Comparison of ENCODE assay signal across 8 cellular contexts in the genomic region with DNA sequence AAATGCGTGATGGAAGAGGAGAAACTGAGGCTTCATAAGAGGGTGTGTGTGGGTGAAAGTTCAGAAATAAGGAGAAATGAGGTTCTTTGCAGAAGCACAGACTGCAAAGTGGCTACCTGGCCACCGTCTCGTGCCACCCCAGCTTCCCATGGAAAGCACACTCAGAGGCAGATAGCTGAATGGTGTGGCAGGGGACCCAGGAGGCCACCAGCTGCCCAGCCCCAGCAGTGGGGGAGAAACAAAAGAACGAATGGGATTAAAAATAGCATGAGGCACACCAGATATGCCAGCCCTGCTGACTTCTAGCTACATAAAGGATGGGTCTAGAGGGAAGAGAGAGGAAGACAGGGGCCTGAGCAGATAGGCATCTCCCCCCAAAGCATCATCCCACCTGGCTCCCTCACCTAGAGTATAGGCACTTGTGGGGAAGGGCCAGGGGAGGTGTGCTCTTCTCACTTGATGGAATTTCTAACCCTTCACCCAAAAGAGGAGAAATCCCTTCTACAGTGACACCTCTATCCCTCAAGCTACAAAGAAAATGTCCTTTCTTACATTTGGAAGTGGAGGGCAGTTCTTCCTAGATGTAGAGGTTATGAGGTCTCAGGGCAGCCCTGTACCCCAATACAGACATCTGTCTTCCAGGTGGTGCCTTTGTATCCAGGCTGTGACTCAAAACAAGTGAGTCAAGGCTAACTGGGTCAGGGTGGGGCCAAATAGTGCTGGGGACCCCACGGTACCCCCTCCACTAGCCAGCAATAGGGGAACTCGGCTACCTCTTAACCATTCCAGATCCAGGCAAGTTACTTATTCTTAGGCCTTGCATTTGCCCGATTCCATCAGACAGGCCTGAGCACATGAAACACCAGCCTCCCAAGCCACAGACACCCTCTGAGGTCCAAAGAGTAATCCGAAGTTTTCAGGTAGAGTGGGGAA. TPM values are rescaled to one million over a fixed set of nuclear protein-coding genes. Genes with fewer than 3 reads are reported as not detected.
DNase-seq lines count a peak whose midpoint lies in the region; ATAC-seq and TF ChIP-seq lines count a peak whose summit lies in the region.

No MANE protein-coding gene starts in this region.

- intact Hi-C loops in uterus (cut with DNase I; ENCODE audit: low total_unique reads): no loop called here

- H3K4me3 ChIP-seq in lung: peak overlapping the region; percentile 16
- H3K4me3 ChIP-seq in uterus: peak overlapping the region; percentile 97 to 98

- H3K36me3 ChIP-seq in lung (ENCODE audit: control insufficient read depth in 2 of 2, insufficient read depth in 2 of 2, low read length in 2 of 2) (peaks cover 4 to 18% of the 10 kb centered on the region in 2 donors), uterus (no peaks in the 10 kb centered on the region)

- ATAC-seq in stimulated activated naive CD8-positive, alpha-beta T cell treated with anti-CD3 and anti-CD28 coated beads, Interleukin-15, Interleukin-2, amounts not matched to agents 100 U/mL and 50 U/mL, for 24 hours: no peak
- ATAC-seq in lung (ENCODE audit: insufficient read depth, low FRiP score) (no peak), HG03565 (IDR thresholded peaks at IDR 0.05; ENCODE audit: unreplicated experiment) (no peak), GM19395 (IDR thresholded peaks at IDR 0.05; ENCODE audit: unreplicated experiment) (no peak)

- no peaks in the 10 kb centered on the region for H3K9me3 ChIP-seq in lung (ENCODE audit: control insufficient read depth in 2 of 2, insufficient read depth in 1 of 2, low read length in 1 of 2)
- no peaks in the 10 kb centered on the region for H3K9me3 ChIP-seq in uterus

- peak overlapping the region; percentile 97 for H3K27ac Mint-ChIP-seq in stimulated activated naive CD8-positive, alpha-beta T cell treated with anti-CD3 and anti-CD28 coated beads, Interleukin-15, Interleukin-2, amounts not matched to agents 100 ng/mL and 50 ng/mL, for 24 hours

- H3K27me3 ChIP-seq in lung (ENCODE audit: control insufficient read depth, insufficient read depth) (no peaks in the 10 kb centered on the region), uterus (no peaks in the 10 kb centered on the region)

- WGBS in lung, 2 donors: 8% methylated on average over 8 of the region's 8 CpGs

- H3K27ac ChIP-seq in lung (ENCODE audit: low read depth in 1 of 2, low read length in 1 of 2) (peak overlapping the region; percentile 92 to 93), uterus (peak overlapping the region; percentile 99 to 100)

- peak overlapping the region; percentile 97 for H3K4me3 Mint-ChIP-seq in stimulated activated naive CD8-positive, alpha-beta T cell treated with anti-CD3 and anti-CD28 coated beads, Interleukin-15, Interleukin-2, amounts not matched to agents 100 ng/mL and 50 ng/mL, for 24 hours

- peaks cover 54% of the 10 kb centered on the region for H3K36me3 Mint-ChIP-seq in stimulated activated naive CD8-positive, alpha-beta T cell treated with anti-CD3 and anti-CD28 coated beads, Interleukin-15, Interleukin-2, amounts not matched to agents 100 ng/mL and 50 ng/mL, for 24 hours (ENCODE audit: low read depth)

- TF ChIP-seq POLR2A in uterus (IDR thresholded peaks at IDR 0.05): no peak

- DNase-seq in stimulated activated naive CD8-positive, alpha-beta T cell treated with anti-CD3 and anti-CD28 coated beads, Interleukin-15, Interleukin-2, amounts not matched to agents 100 U/mL and 50 U/mL, for 24 hours: no peak
- DNase-seq in astrocyte of the hippocampus (ENCODE audit: low read depth, low spot score): peak; percentile 14
- no peak for DNase-seq in lung (ENCODE audit: low spot score)
- no peak for DNase-seq in uterus
- DNase-seq in activated CD4-positive, CD25-positive, alpha-beta regulatory T cell treated with anti-CD3 and anti-CD28 coated beads, Interleukin-2, amount 50 U/mL, for 72 hours: no peak

- TF ChIP-seq CTCF in lung (IDR thresholded peaks at IDR 0.05; ENCODE audit: control extremely low read depth, extremely low read depth): no peak
- TF ChIP-seq CTCF in uterus (IDR thresholded peaks at IDR 0.05): no peak

- peaks cover 63% of the 10 kb centered on the region for H3K4me1 Mint-ChIP-seq in stimulated activated naive CD8-positive, alpha-beta T cell treated with anti-CD3 and anti-CD28 coated beads, Interleukin-15, Interleukin-2, amounts not matched to agents 100 ng/mL and 50 ng/mL, for 24 hours (ENCODE audit: low read depth)

- H3K27me3 Mint-ChIP-seq in stimulated activated naive CD8-positive, alpha-beta T cell treated with anti-CD3 and anti-CD28 coated beads, Interleukin-15, Interleukin-2, amounts not matched to agents 100 ng/mL and 50 ng/mL, for 24 hours: no peaks in the 10 kb centered on the region

- H3K9me3 Mint-ChIP-seq in stimulated activated naive CD8-positive, alpha-beta T cell treated with anti-CD3 and anti-CD28 coated beads, Interleukin-15, Interleukin-2, amounts not matched to agents 100 ng/mL and 50 ng/mL, for 24 hours: no peaks in the 10 kb centered on the region

- H3K4me1 ChIP-seq in lung (ENCODE audit: control insufficient read depth in 2 of 2, insufficient read depth in 2 of 2, low read length in 2 of 2) (peaks cover 9 to 15% of the 10 kb centered on the region in 2 donors), uterus (peaks cover 0 to 7% of the 10 kb centered on the region in 2 donors)

RNA-seq across cellular contexts. Expression of gene HDGF, which starts 3.5 kb away (rescaled TPM):
- total RNA-seq in lung (100 to 1,000 TPM; 184 to 187 TPM), uterus (100 to 1,000 TPM in 2 of 4 donors, 10 to 100 TPM in 2; 41.2 to 150 (median 73.7) TPM)
- 100 to 1,000 TPM; 104 to 226 TPM for polyA plus RNA-seq in lung

RNA-seq across cellular contexts. Expression of gene MRPL24, which starts 7.1 kb away (rescaled TPM):
- total RNA-seq in lung (10 to 100 TPM; 26.7 to 65.4 TPM), uterus (10 to 100 TPM in 3 of 4 donors, 1 to 10 TPM in 1; 8.2 to 58.5 (median 23.8) TPM)
- polyA plus RNA-seq in lung: 100 to 1,000 TPM in 1 of 2 donors, 10 to 100 TPM in 1; 93.6 to 120 TPM

RNA-seq across cellular contexts. Expression of gene PRCC, which starts 19.3 kb away (rescaled TPM):
- total RNA-seq in lung (10 to 100 TPM; 38.5 to 52.7 TPM), uterus (10 to 100 TPM; 22.7 to 71.9 (median 29.1) TPM)
- 10 to 100 TPM; 36.2 to 40.0 TPM for polyA plus RNA-seq in lung

RNA-seq across cellular contexts. Expression of gene ISG20L2, which starts 19.4 kb away (rescaled TPM):
- total RNA-seq in lung: 10 to 100 TPM; 11.3 to 26.3 TPM
- 10 to 100 TPM in 1 of 2 donors, 1 to 10 TPM in 1; 9.3 to 24.2 TPM for polyA plus RNA-seq in lung
- total RNA-seq in uterus: 10 to 100 TPM in 2 of 4 donors, 1 to 10 TPM in 2; 3.6 to 24.8 (median 10.2) TPM

RNA-seq across cellular contexts. Expression of gene METTL25B, which starts 19.7 kb away (rescaled TPM):
- total RNA-seq in lung (10 to 100 TPM; 24.4 to 34.9 TPM), uterus (10 to 100 TPM in 3 of 4 donors, 1 to 10 TPM in 1; 3.5 to 69.7 (median 29.4) TPM)
- polyA plus RNA-seq in lung: 10 to 100 TPM; 28.3 to 42.6 TPM
